In the genomic region with DNA sequence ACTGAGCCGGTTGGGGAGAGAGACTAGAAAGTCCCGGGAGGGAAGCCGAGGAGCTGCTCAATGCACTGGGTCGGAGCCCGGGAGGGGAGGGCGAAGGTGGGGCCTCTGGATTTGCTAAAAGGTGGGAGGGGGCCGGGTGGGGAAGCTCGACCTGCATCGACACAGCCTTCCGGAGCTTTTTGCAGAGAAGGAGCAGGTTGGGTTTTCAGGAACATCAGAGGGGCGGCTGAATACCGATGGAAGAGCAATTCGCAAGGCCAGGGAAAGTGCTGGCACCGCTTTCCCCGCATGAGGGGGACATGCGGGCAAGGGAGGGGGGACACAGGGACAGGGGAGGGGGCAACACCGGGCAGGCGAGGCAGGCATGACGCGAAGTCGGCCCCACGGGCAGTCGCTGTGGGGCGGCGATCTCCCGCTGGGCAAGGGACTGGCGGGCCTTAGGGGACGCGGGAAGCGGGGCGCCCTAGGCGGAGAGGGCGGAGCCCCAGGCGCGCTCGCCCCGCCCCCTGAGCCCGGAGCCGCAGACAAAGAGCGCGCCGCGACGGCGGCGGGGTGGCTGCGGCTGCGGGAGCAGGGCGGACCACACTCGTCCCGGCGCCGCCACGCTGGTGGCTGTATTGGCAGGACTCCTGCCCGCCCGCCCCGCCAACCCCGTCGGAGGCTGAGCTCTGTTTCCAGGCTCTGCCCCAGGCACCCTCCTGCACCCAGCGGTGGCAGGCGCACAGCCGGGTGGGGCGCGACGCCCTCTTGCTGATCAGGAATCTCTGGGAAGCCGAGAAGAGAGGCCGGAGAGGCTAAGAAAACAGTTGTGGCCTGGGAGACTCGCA, we compare ENCODE assay signal across 8 cellular contexts. TPM values are rescaled to one million over a fixed set of nuclear protein-coding genes. Genes with fewer than 3 reads are reported as not detected.
A peak's percentile ranks its signal among the peaks of the same experiment; 100 is the strongest.
DNase-seq lines count a peak whose midpoint lies in the region; ATAC-seq, FAIRE-seq and TF ChIP-seq lines count a peak whose summit lies in the region.

No MANE protein-coding gene starts in this region.

- H3K27ac ChIP-seq in cardiac muscle cell = no peak overlapping the region
- no peak overlapping the region for H3K27ac ChIP-seq in gastrocnemius medialis

- TF ChIP-seq CTCF in cardiac muscle cell (IDR thresholded peaks at IDR 0.05; ENCODE audit: low read depth, low read length) = no peak
- TF ChIP-seq CTCF in gastrocnemius medialis (IDR thresholded peaks at IDR 0.05 in 4 of 5, conservative IDR thresholded peaks at IDR 0.05 in 1 of 5) = no peak

- intact Hi-C loops in gastrocnemius medialis (cut with DNase I; ENCODE audit: low total_unique reads) = no loop called here

- in situ Hi-C loops in gastrocnemius medialis (cut with MboI; ENCODE audit: low sequenced_read_pairs in 4 of 4) = no loop called here

- no peak for FAIRE-seq in GM12892 (lab: Jason Lieb, UNC)

- H3K36me3 ChIP-seq in cardiac muscle cell (no peaks in the 10 kb centered on the region), gastrocnemius medialis (no peaks in the 10 kb centered on the region)

- peak; percentile 57 for DNase-seq in GM12892 (ENCODE audit: insufficient read length)
- DNase-seq in NCI-H69 (lab: John Stamatoyannopoulos, UW) = peak; percentile 78
- peak; percentile 84 for DNase-seq in activated effector memory CD4-positive, alpha-beta T cell treated with anti-CD3 and anti-CD28 coated beads, Interleukin-2, amount 50 U/mL, for 16 hours
- peak; percentile 12 to 70 for DNase-seq in cardiac muscle cell (ENCODE audit: low read depth in 1 of 2, low spot score in 1 of 2)
- no peak for DNase-seq in gastrocnemius medialis
- no peak for DNase-seq in OCI-M1 (lab: John Stamatoyannopoulos, UW)
- no peak for DNase-seq in SHP77 treated with DMSO at 0.1 percent for 48 hours (lab: John Stamatoyannopoulos, UW)

- H3K4me3 ChIP-seq in cardiac muscle cell = peak overlapping the region; percentile 25
- H3K4me3 ChIP-seq in gastrocnemius medialis = peak overlapping the region; percentile 41 to 56 (median 47)

- H3K4me1 ChIP-seq in cardiac muscle cell (ENCODE audit: low read depth) (no peaks in the 10 kb centered on the region), gastrocnemius medialis (no peaks in the 10 kb centered on the region)

- no peaks in the 10 kb centered on the region for H3K9me3 ChIP-seq in cardiac muscle cell (ENCODE audit: low read depth)
- H3K9me3 ChIP-seq in gastrocnemius medialis = no peaks in the 10 kb centered on the region

- no peak for TF ChIP-seq POLR2A in GM12892 (IDR thresholded peaks at IDR 0.05; ENCODE audit: low read depth, low read length)
- TF ChIP-seq POLR2A in gastrocnemius medialis (IDR thresholded peaks at IDR 0.05) = no peak

- H3K27me3 ChIP-seq in cardiac muscle cell (no peaks in the 10 kb centered on the region), gastrocnemius medialis (peaks cover 0 to 10% (median 8%) of the 10 kb centered on the region in 3 donors)

- ATAC-seq in gastrocnemius medialis (peak in 1 of 2 donors; percentile 60), HG03108 (IDR thresholded peaks at IDR 0.05; ENCODE audit: unreplicated experiment) (no peak)

RNA-seq across cellular contexts. Expression of gene PDZD4, which starts 11.6 kb away (rescaled TPM):
- not detected for polyA plus RNA-seq in GM12892 (2012; ENCODE audit: missing spikeins)
- total RNA-seq in cardiac muscle cell (5.4 and 5.8 TPM in 2 replicates), gastrocnemius medialis (1 to 10 TPM in 2 of 4 donors, under 1 TPM in 2; 0.59 to 2.2 (median 1.4) TPM)
- 0.50 and 1.7 TPM in 2 replicates for polyA plus RNA-seq in cardiac muscle cell

RNA-seq across cellular contexts. Expression of gene SSR4, which starts 24.3 kb away (rescaled TPM):
- polyA plus RNA-seq in GM12892 (2012; ENCODE audit: missing spikeins) = 239 TPM
- 124 and 242 TPM in 2 replicates for total RNA-seq in cardiac muscle cell
- 275 and 374 TPM in 2 replicates for polyA plus RNA-seq in cardiac muscle cell
- 100 to 1,000 TPM in 2 of 4 donors, 10 to 100 TPM in 2; 73.9 to 111 (median 93.4) TPM for total RNA-seq in gastrocnemius medialis

RNA-seq across cellular contexts. Expression of gene IDH3G, which starts 24.6 kb away (rescaled TPM):
- polyA plus RNA-seq in GM12892 (2012; ENCODE audit: missing spikeins) = 33.2 TPM
- total RNA-seq in cardiac muscle cell (107 and 110 TPM in 2 replicates), gastrocnemius medialis (10 to 100 TPM; 79.8 to 92.7 (median 86.4) TPM)
- polyA plus RNA-seq in cardiac muscle cell = 99.8 and 146 TPM in 2 replicates

RNA-seq across cellular contexts. Expression of gene SRPK3, which starts 37.9 kb away (rescaled TPM):
- 0.32 TPM for polyA plus RNA-seq in GM12892 (2012; ENCODE audit: missing spikeins)
- total RNA-seq in cardiac muscle cell = not detected in 2 replicates
- polyA plus RNA-seq in cardiac muscle cell = 0.57 and 0.71 TPM in 2 replicates
- 10 to 100 TPM; 30.3 to 39.9 (median 33.8) TPM for total RNA-seq in gastrocnemius medialis

RNA-seq across cellular contexts. Expression of gene PLXNB3, which starts 54.7 kb away (rescaled TPM):
- not detected for polyA plus RNA-seq in GM12892 (2012; ENCODE audit: missing spikeins)
- 0.48 and 0.85 TPM in 2 replicates for total RNA-seq in cardiac muscle cell
- 0.34 and 1.4 TPM in 2 replicates for polyA plus RNA-seq in cardiac muscle cell
- 1 to 10 TPM in 1 of 4 donors, under 1 TPM in 3; 0.10 to 1.1 (median 0.13) TPM for total RNA-seq in gastrocnemius medialis

Comparison
In these comparisons a context has a peak if more than half of its experiments do, and no peak if none do; other contexts are left out.
1. DNase-seq: peak in GM12892 (single experiment), NCI-H69 (single experiment), activated effector memory CD4-positive, alpha-beta T cell treated with anti-CD3 and anti-CD28 coated beads, Interleukin-2, amount 50 U/mL, for 16 hours (single experiment) and cardiac muscle cell (2 of 2); none in gastrocnemius medialis (0 of 2), OCI-M1 (single experiment) and SHP77 treated with DMSO at 0.1 percent for 48 hours (single experiment).